In genomic region chr5:97085787-97086181, GRCh38 we compare ENCODE assay signal across 23 cellular contexts. TPM values are rescaled to one million over a fixed set of nuclear protein-coding genes. Genes with fewer than 3 reads are reported as not detected.
"Had no signal": no experiment of that assay in that cellular context is flagged by ENCODE, and none has a peak within 500 bp of the region (broad histone marks: within the 10 kb centered on the region; RNA-seq: fewer than 3 reads in every experiment).

No MANE protein-coding gene starts in this region.

- H3K27me3 ChIP-seq: body of pancreas, colonic mucosa, hepatocyte, left lung, right atrium auricular region, transverse colon, vagina had no signal

- H3K4me1 ChIP-seq: body of pancreas, colonic mucosa, right atrium auricular region, transverse colon, vagina had no signal

- H3K36me3 ChIP-seq: colonic mucosa, left lung, right atrium auricular region, transverse colon, vagina had no signal

- H3K4me3 ChIP-seq: body of pancreas, colonic mucosa, hepatocyte, left lung, mucosa of descending colon, right atrium auricular region, transverse colon, vagina had no signal

- H3K9me3 ChIP-seq: body of pancreas, colonic mucosa, left lung, right atrium auricular region, transverse colon, vagina had no signal

- DNase-seq: activated CD4-positive, alpha-beta T cell treated with anti-CD3 and anti-CD28 coated beads, Interleukin-2, amount 10 ng/mL, durations not matched to agents 7 days and 5 days; activated CD8-positive, alpha-beta memory T cell treated with anti-CD3 and anti-CD28 coated beads, Interleukin-2, amount 50 U/mL, for 48 hours; activated gamma-delta T cell treated with Interleukin-2 at 50 U/mL for 16 hours; activated naive CD8-positive, alpha-beta T cell treated with anti-CD3 and anti-CD28 coated beads for 36 hours; amygdala; central memory CD4-positive, alpha-beta T cell; colonic mucosa; islet precursor cell; mucosa of descending colon; natural killer cell; nucleus accumbens; stimulated activated CD4-positive, alpha-beta T cell treated with anti-CD3 and anti-CD28 coated beads, Interleukin-15, amount 100 ng/mL, for 24 hours; stimulated activated CD4-positive, alpha-beta T cell treated with anti-CD3 and anti-CD28 coated beads, Interleukin-4, amount 100 ng/mL, for 1 hour; stimulated activated naive CD4-positive, alpha-beta T cell treated with Interleukin-2 at 50 U/mL for 16 hours; substantia nigra; transverse colon had no signal

- H3K27ac ChIP-seq: body of pancreas, colonic mucosa, hepatocyte, right atrium auricular region, transverse colon, vagina had no signal

- ATAC-seq: body of pancreas, esophagus mucosa, left lung, mucosa of descending colon, natural killer cell had no signal

RNA-seq across cellular contexts. Expression of gene LIX1, which starts 56.6 kb away (rescaled TPM):
- total RNA-seq: activated CD4-positive, alpha-beta T cell treated with anti-CD3 and anti-CD28 coated beads, Interleukin-2, amount 10 ng/mL, durations not matched to agents 7 days and 5 days; activated naive CD8-positive, alpha-beta T cell treated with anti-CD3 and anti-CD28 coated beads for 36 hours; esophagus mucosa; glomerular endothelial cell; left lung; natural killer cell; right atrium auricular region; vagina had no signal
